In genomic region chr1:74344396-74344795, GRCh38 we compare ENCODE assay signal across 16 cellular contexts.
DNase-seq lines count a peak whose midpoint lies in the region; ATAC-seq and TF ChIP-seq lines count a peak whose summit lies in the region.
"Had no signal": no experiment of that assay in that cellular context is flagged by ENCODE, and none has a peak within 500 bp of the region (broad histone marks: within the 10 kb centered on the region; RNA-seq: fewer than 3 reads in every experiment).

No MANE protein-coding gene starts in this region.

- peak in 1 of 2 experiments; percentile 78; a peak in 2 of 4 replicates for TF ChIP-seq EP300 in SK-N-SH (IDR thresholded peaks at IDR 0.05; ENCODE audit: borderline replicate concordance in 1 of 2, low read depth in 1 of 2, low read length in 1 of 2)

- no peak overlapping the region for H3K9ac ChIP-seq in SK-N-SH
- H3K9ac ChIP-seq in IMR-90 (ENCODE audit: low read depth, low read length), result no peak overlapping the region

- H3K9me3 ChIP-seq in SK-N-SH, result no peaks in the 10 kb centered on the region
- no peaks in the 10 kb centered on the region for H3K9me3 ChIP-seq in IMR-90 (ENCODE audit: control insufficient read depth, insufficient read depth, low read length)
- H3K9me3 ChIP-seq: Caco-2 had no signal

- H3K9me2 ChIP-seq in SK-N-SH, result no peaks in the 10 kb centered on the region

- H4K8ac ChIP-seq in IMR-90 (ENCODE audit: low read depth in 2 of 2, low read length in 2 of 2), result no peak overlapping the region

- DNase-seq in SK-N-SH (peak; percentile 21), G401 (ENCODE audit: low spot score) (peak; percentile 33), IMR-90 (no peak), OCI-M1 (lab: John Stamatoyannopoulos, UW) (peak; percentile 6), cortex of kidney (lab: John Stamatoyannopoulos, UW) (no peak), AML-193 (lab: John Stamatoyannopoulos, UW) (no peak)
- DNase-seq: ACHN; Caco-2; CD4-positive, alpha-beta T cell; GDM1; HCEC 1CT; KBM-7 had no signal

- no peak overlapping the region for H3K4ac ChIP-seq in IMR-90 (ENCODE audit: low read depth, low read length)

- ATAC-seq in SK-N-SH treated with all-trans-retinoic acid at 6 μM for 48 hours (no peak), IMR-90 (ENCODE audit: low read depth) (no peak), HG03095 (IDR thresholded peaks at IDR 0.05; ENCODE audit: unreplicated experiment) (no peak)
- ATAC-seq: GM23338 had no signal

- TF ChIP-seq RAD21 in SK-N-SH (IDR thresholded peaks at IDR 0.05; ENCODE audit: low read length), result peak; percentile 16; the same call in 1 of the 2 replicates
- TF ChIP-seq RAD21 in IMR-90 (IDR thresholded peaks at IDR 0.05; ENCODE audit: low read length), result no peak

- no peak overlapping the region for H2AK9ac ChIP-seq in IMR-90 (replicated peaks; ENCODE audit: low read depth, low read length, poor library complexity)

- TF ChIP-seq CTCF in SK-N-SH (IDR thresholded peaks at IDR 0.05) (no peak), IMR-90 (conservative IDR thresholded peaks at IDR 0.05; ENCODE audit: low read depth, low read length) (no peak)

- WGBS in SK-N-SH (ENCODE audit: low lambda C conversion rate), result 15% methylated on average over 2 of the region's 2 CpGs
- WGBS in IMR-90 (ENCODE audit: extremely low coverage in 2 of 2, insufficient read length in 1 of 2), 2 experiments, result no CpG with 5 or more reads among the region's 2 CpGs

- BruUV-seq in IMR-90 (replicated peaks; lab: Mats Ljungman, UMichigan), result no TSS peak

- H3K79me1 ChIP-seq in IMR-90 (ENCODE audit: low read depth in 1 of 2, low read length in 2 of 2), result no peaks in the 10 kb centered on the region

- H3K56ac ChIP-seq in IMR-90 (ENCODE audit: extremely low read depth, insufficient read depth, low read length), result no peak overlapping the region

- intact Hi-C loops in IMR-90 (cut with micrococcal nuclease), result no loop called here

- no peak overlapping the region for H3K14ac ChIP-seq in IMR-90 (replicated peaks; ENCODE audit: low read depth, low read length)

- H2AFZ ChIP-seq in SK-N-SH (ENCODE audit: low read depth), result no peak overlapping the region
- no peak overlapping the region for H2AFZ ChIP-seq in IMR-90 (replicated peaks; ENCODE audit: low read length, poor library complexity)
- H2AFZ ChIP-seq: GM23338 had no signal

- no peak overlapping the region for H2BK120ac ChIP-seq in IMR-90 (ENCODE audit: low read depth, low read length)

- H2BK20ac ChIP-seq in IMR-90 (ENCODE audit: low read depth, low read length), result no peak overlapping the region

- H3K27ac ChIP-seq in SK-N-SH (ENCODE audit: low read depth in 2 of 2, low read length in 1 of 2), result peak overlapping the region in 1 of 2 experiments; percentile 83; a peak in 2 of 4 replicates
- H3K27ac ChIP-seq in IMR-90 (ENCODE audit: insufficient read depth, low read length), result no peak overlapping the region
- H3K27ac ChIP-seq: C4-2B had no signal

- CTCF ChIA-PET in SK-N-SH (lab: Yijun Ruan, JAX), result interaction anchor here (1.3 kb wide), 3 partner anchors 29 to 64 kb away, joined by 3 to 4 read pairs (median 3); no protein-coding TSS in a partner anchor
- CTCF ChIA-PET in IMR-90 (lab: Yijun Ruan, JAX), result no interaction called here

- H3K4me2 ChIP-seq in SK-N-SH (no peak overlapping the region), IMR-90 (ENCODE audit: low read depth, low read length) (no peak overlapping the region)
- H3K4me2 ChIP-seq: GM23338 had no signal

- H3K9me1 ChIP-seq in IMR-90 (ENCODE audit: insufficient read depth, low read length), result no peaks in the 10 kb centered on the region

- no peak for TF ChIP-seq POLR2A in IMR-90 (IDR thresholded peaks at IDR 0.05; ENCODE audit: low read depth, low read length)

- H2BK15ac ChIP-seq in IMR-90 (ENCODE audit: low read depth, low read length), result no peak overlapping the region

- H2AK5ac ChIP-seq in IMR-90 (ENCODE audit: low read depth, low read length), result no peak overlapping the region

- H3K18ac ChIP-seq in IMR-90 (ENCODE audit: low read depth, low read length), result peak overlapping the region; percentile 52; the same call in 1 of the 2 replicates

- no peaks in the 10 kb centered on the region for H3F3A ChIP-seq in SK-N-SH (replicated peaks; ENCODE audit: insufficient read depth)

- no peak overlapping the region for H2BK5ac ChIP-seq in IMR-90 (ENCODE audit: low read depth, low read length, poor library complexity, severe bottlenecking)

- dilution Hi-C loops in IMR-90 (cut with HindIII; ENCODE audit: low sequenced_read_pairs, unreplicated experiment), result no loop called here

- in situ Hi-C loops in G401 (cut with HindIII; ENCODE audit: low sequenced_read_pairs) (no loop called here), IMR-90 (cut with MboI; ENCODE audit: low sequenced_read_pairs) (no loop called here)

- no peak overlapping the region for H4K91ac ChIP-seq in IMR-90 (ENCODE audit: insufficient read depth, low read depth, low read length)

- H3K27me3 ChIP-seq in SK-N-SH (ENCODE audit: insufficient read depth) (no peaks in the 10 kb centered on the region), IMR-90 (ENCODE audit: control insufficient read depth, insufficient read depth, low read length) (no peaks in the 10 kb centered on the region)

- no peaks in the 10 kb centered on the region for H4K20me1 ChIP-seq in SK-N-SH (ENCODE audit: insufficient read depth)
- no peaks in the 10 kb centered on the region for H4K20me1 ChIP-seq in IMR-90 (ENCODE audit: insufficient read depth, low read length)

- H3K4me3 ChIP-seq in SK-N-SH (ENCODE audit: low read depth in 2 of 2, low read length in 1 of 2), result no peak overlapping the region
- H3K4me3 ChIP-seq in IMR-90 (ENCODE audit: insufficient read depth, low read depth, low read length), result no peak overlapping the region
- H3K4me3 ChIP-seq: GM23338 had no signal

- H3K36me3 ChIP-seq in SK-N-SH (replicated peaks in 1 of 2; ENCODE audit: control insufficient read depth in 1 of 2, insufficient read depth in 2 of 2, low read length in 1 of 2) (no peaks in the 10 kb centered on the region), IMR-90 (ENCODE audit: control insufficient read depth, insufficient read depth, low read length) (no peaks in the 10 kb centered on the region)

- no peaks in the 10 kb centered on the region for H3K79me2 ChIP-seq in SK-N-SH (ENCODE audit: insufficient read depth)

- H4K5ac ChIP-seq in IMR-90 (ENCODE audit: low read depth, low read length), result no peak overlapping the region

- peaks cover 0 to 22% of the 10 kb centered on the region in 2 experiments; a peak in 2 of 4 replicates for H3K4me1 ChIP-seq in SK-N-SH (ENCODE audit: control insufficient read depth in 1 of 2, insufficient read depth in 2 of 2, low read depth in 1 of 2, low read length in 1 of 2)
- peaks cover 2% of the 10 kb centered on the region; the same call in 1 of the 2 replicates for H3K4me1 ChIP-seq in IMR-90 (ENCODE audit: control insufficient read depth, insufficient read depth, low read length)
- H3K4me1 ChIP-seq: Caco-2 had no signal

- POLR2A ChIA-PET in SK-N-SH (lab: Yijun Ruan, JAX), result no interaction called here
- POLR2A ChIA-PET in IMR-90 (lab: Charles Lee; ENCODE audit: unreplicated experiment), result no interaction called here

- no peak overlapping the region for H3K23ac ChIP-seq in IMR-90 (ENCODE audit: low read depth, low read length)

TF ChIP-seq in SK-N-SH, 30 proteins besides CTCF, POLR2A, EP300 and RAD21:
- TF ChIP-seq GATA2 (CRISPR knock-in tag; IDR thresholded peaks at IDR 0.05), result peak; percentile 38; the same call in 1 of the 2 replicates
- TF ChIP-seq RCOR1 (IDR thresholded peaks at IDR 0.05; ENCODE audit: low read length), result peak; percentile 93
- TF ChIP-seq GABPA (IDR thresholded peaks at IDR 0.05; ENCODE audit: low read depth), result no peak
- TF ChIP-seq CHD2 (IDR thresholded peaks at IDR 0.05; ENCODE audit: low read length, partially characterized antibody), result peak; percentile 54

TF ChIP-seq in SK-N-SH treated with all-trans-retinoic acid at 6 μM for 48 hours, 23 proteins besides CTCF, POLR2A, EP300 and RAD21 (continues in another document):
- TF ChIP-seq ARNTL (CRISPR knock-in tag; IDR thresholded peaks at IDR 0.05; ENCODE audit: borderline replicate concordance, low read depth), result no peak
- no peak for TF ChIP-seq ZNF565 (CRISPR knock-in tag; conservative IDR thresholded peaks at IDR 0.05; ENCODE audit: low read depth)

TF ChIP-seq in IMR-90, 13 proteins besides CTCF, POLR2A, EP300 and RAD21:
- TF ChIP-seq ELK1 (IDR thresholded peaks at IDR 0.05; ENCODE audit: borderline replicate concordance, low read depth, low read length) (no peak), CHD1 (IDR thresholded peaks at IDR 0.05; ENCODE audit: low read depth, low read length) (no peak), RCOR1 (IDR thresholded peaks at IDR 0.05; ENCODE audit: insufficient replicate concordance, low read length) (no peak), MAFK (IDR thresholded peaks at IDR 0.05; ENCODE audit: low read depth, low read length) (no peak), NFE2L2 (IDR thresholded peaks at IDR 0.05; ENCODE audit: low read depth, low read length) (no peak), SMC3 (IDR thresholded peaks at IDR 0.05; ENCODE audit: low read depth, low read length) (no peak), MXI1 (IDR thresholded peaks at IDR 0.05; ENCODE audit: borderline replicate concordance, low read depth, low read length) (no peak), MAZ (IDR thresholded peaks at IDR 0.05; ENCODE audit: borderline replicate concordance, low read depth, low read length) (no peak), BHLHE40 (IDR thresholded peaks at IDR 0.05; ENCODE audit: low read depth, low read length) (no peak), FOS (IDR thresholded peaks at IDR 0.05; ENCODE audit: low read depth, low read length) (no peak), RFX5 (IDR thresholded peaks at IDR 0.05; ENCODE audit: low read depth, low read length) (no peak), CEBPB (IDR thresholded peaks at IDR 0.05; ENCODE audit: low read depth, low read length) (no peak)
- TF ChIP-seq, protein P1, sequence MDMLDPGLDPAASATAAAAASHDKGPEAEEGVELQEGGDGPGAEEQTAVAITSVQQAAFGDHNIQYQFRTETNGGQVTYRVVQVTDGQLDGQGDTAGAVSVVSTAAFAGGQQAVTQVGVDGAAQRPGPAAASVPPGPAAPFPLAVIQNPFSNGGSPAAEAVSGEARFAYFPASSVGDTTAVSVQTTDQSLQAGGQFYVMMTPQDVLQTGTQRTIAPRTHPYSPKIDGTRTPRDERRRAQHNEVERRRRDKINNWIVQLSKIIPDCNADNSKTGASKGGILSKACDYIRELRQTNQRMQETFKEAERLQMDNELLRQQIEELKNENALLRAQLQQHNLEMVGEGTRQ (IDR thresholded peaks at IDR 0.05; ENCODE audit: low read depth, low read length), result no peak
TF ChIP-seq in IMR-90: peak in this region for 0.

Comparison
In these comparisons a context has a peak if more than half of its experiments do, and no peak if none do; other contexts are left out.
1. DNase-seq: peak in SK-N-SH (single experiment), G401 (single experiment) and OCI-M1 (single experiment); none in IMR-90 (single experiment), cortex of kidney (single experiment) and AML-193 (0 of 2).